Comparison of ENCODE assay signal across 8 cellular contexts in the genomic region with DNA sequence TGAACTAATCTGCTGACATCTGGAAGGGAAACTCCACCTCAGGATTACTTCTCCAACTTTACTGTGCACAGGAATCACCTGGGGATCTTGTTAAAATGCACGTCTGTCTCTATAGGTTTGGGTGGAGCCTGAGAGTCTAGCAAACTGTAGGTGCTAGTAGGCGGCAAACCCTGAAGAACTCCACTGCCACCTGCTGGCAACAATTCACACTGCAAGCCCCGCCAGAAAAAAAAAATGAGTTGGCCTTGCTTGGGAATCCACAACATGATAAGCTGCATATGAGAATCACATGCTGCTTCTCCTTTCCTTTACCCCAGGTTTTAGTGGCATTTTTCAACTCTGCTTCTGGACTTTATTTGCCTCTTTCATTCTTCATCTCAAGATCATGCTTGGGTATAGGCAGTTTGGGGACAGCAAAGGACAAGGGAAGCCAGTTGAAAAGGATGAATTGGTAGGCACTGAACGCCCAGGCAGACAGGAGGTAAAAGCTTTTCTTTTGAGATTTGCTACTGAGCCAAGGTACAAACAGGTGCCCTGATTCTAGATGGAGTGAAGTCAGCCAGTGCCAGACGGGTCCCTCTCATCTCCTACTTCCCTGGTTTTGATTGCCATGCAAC.
DNase-seq lines count a peak whose midpoint lies in the region; ATAC-seq and TF ChIP-seq lines count a peak whose summit lies in the region.

No MANE protein-coding gene starts in this region.

- peak; percentile 16 for DNase-seq in AG09309 (ENCODE audit: low read depth)
- DNase-seq in NCI-H774 (lab: John Stamatoyannopoulos, UW), result peak; percentile 23
- peak; percentile 75 for DNase-seq in activated CD8-positive, alpha-beta T cell treated with anti-CD3 and anti-CD28 coated beads for 36 hours
- DNase-seq in endothelial cell (ENCODE audit: low spot score), result peak; percentile 76
- peak; percentile 63 for DNase-seq in mucosa of gallbladder (ENCODE audit: low spot score)
- peak; percentile 71 to 89 for DNase-seq in stimulated activated effector memory CD8-positive, alpha-beta T cell treated with anti-CD3 and anti-CD28 coated beads, Interleukin-12 subunit alpha, Interleukin-12 subunit beta, amount 100 ng/mL, for 72 hours (ENCODE audit: low spot score in 2 of 2)

- ATAC-seq in GM18868 (IDR thresholded peaks at IDR 0.05; ENCODE audit: unreplicated experiment) (peak; percentile 71), HG03442 (IDR thresholded peaks at IDR 0.05; ENCODE audit: unreplicated experiment) (peak; percentile 61)
- ATAC-seq in activated CD8-positive, alpha-beta T cell treated with anti-CD3 and anti-CD28 coated beads for 36 hours, result peak; percentile 92
- peak; percentile 76 for ATAC-seq in stimulated activated effector memory CD8-positive, alpha-beta T cell treated with anti-CD3 and anti-CD28 coated beads, Interleukin-12 subunit alpha, Interleukin-12 subunit beta, amount 100 ng/mL, for 72 hours

- CTCF ChIA-PET in activated CD8-positive, alpha-beta T cell treated with anti-CD3 and anti-CD28 coated beads for 36 hours (lab: Charles Lee), result interaction anchor here (0.6 to 4.3 kb wide), 29 partner anchors 10 to 1676 kb away, joined by 3 to 49 read pairs (median 3); no protein-coding TSS in a partner anchor

- H3K36me3 Mint-ChIP-seq in activated CD8-positive, alpha-beta T cell treated with anti-CD3 and anti-CD28 coated beads for 36 hours (ENCODE audit: low read depth), result no peaks in the 10 kb centered on the region
- no peaks in the 10 kb centered on the region for H3K36me3 Mint-ChIP-seq in endothelial cell (ENCODE audit: low read depth, unreplicated experiment)
- H3K36me3 Mint-ChIP-seq in stimulated activated effector memory CD8-positive, alpha-beta T cell treated with anti-CD3 and anti-CD28 coated beads, Interleukin-12 subunit alpha, Interleukin-12 subunit beta, amount 100 ng/mL, for 72 hours, result no peaks in the 10 kb centered on the region

- intact Hi-C loops in activated CD8-positive, alpha-beta T cell treated with anti-CD3 and anti-CD28 coated beads for 36 hours (cut with micrococcal nuclease), result loop anchor here (10.0 kb wide), 1 partner anchor 430 kb away; a partner anchor contains a TSS

- H3K9me3 Mint-ChIP-seq in activated CD8-positive, alpha-beta T cell treated with anti-CD3 and anti-CD28 coated beads for 36 hours, result no peaks in the 10 kb centered on the region
- no peaks in the 10 kb centered on the region for H3K9me3 Mint-ChIP-seq in endothelial cell (ENCODE audit: unreplicated experiment)
- H3K9me3 Mint-ChIP-seq in stimulated activated effector memory CD8-positive, alpha-beta T cell treated with anti-CD3 and anti-CD28 coated beads, Interleukin-12 subunit alpha, Interleukin-12 subunit beta, amount 100 ng/mL, for 72 hours, result no peaks in the 10 kb centered on the region

- H3K27ac Mint-ChIP-seq in activated CD8-positive, alpha-beta T cell treated with anti-CD3 and anti-CD28 coated beads for 36 hours, result no peak overlapping the region
- H3K27ac Mint-ChIP-seq in endothelial cell (ENCODE audit: unreplicated experiment), result no peak overlapping the region
- H3K27ac Mint-ChIP-seq in stimulated activated effector memory CD8-positive, alpha-beta T cell treated with anti-CD3 and anti-CD28 coated beads, Interleukin-12 subunit alpha, Interleukin-12 subunit beta, amount 100 ng/mL, for 72 hours, result no peak overlapping the region

- no peaks in the 10 kb centered on the region for H3K4me1 Mint-ChIP-seq in activated CD8-positive, alpha-beta T cell treated with anti-CD3 and anti-CD28 coated beads for 36 hours (ENCODE audit: low read depth)
- H3K4me1 Mint-ChIP-seq in endothelial cell (ENCODE audit: unreplicated experiment), result peaks cover 31% of the 10 kb centered on the region
- H3K4me1 Mint-ChIP-seq in stimulated activated effector memory CD8-positive, alpha-beta T cell treated with anti-CD3 and anti-CD28 coated beads, Interleukin-12 subunit alpha, Interleukin-12 subunit beta, amount 100 ng/mL, for 72 hours, result no peaks in the 10 kb centered on the region

- H3K27me3 Mint-ChIP-seq in activated CD8-positive, alpha-beta T cell treated with anti-CD3 and anti-CD28 coated beads for 36 hours, result peaks cover 9% of the 10 kb centered on the region
- H3K27me3 Mint-ChIP-seq in endothelial cell (ENCODE audit: unreplicated experiment), result no peaks in the 10 kb centered on the region

- TF ChIP-seq CTCF in AG09309 (IDR thresholded peaks at IDR 0.05; ENCODE audit: control insufficient read depth, insufficient read depth, low read depth, low read length, missing control alignments) (peak; percentile 95), endothelial cell (IDR thresholded peaks at IDR 0.05; ENCODE audit: unreplicated experiment) (peak; percentile 98)
- TF ChIP-seq CTCF in activated CD8-positive, alpha-beta T cell treated with anti-CD3 and anti-CD28 coated beads for 36 hours (IDR thresholded peaks at IDR 0.05), result peak; percentile 92

- no peak overlapping the region for H3K4me3 Mint-ChIP-seq in activated CD8-positive, alpha-beta T cell treated with anti-CD3 and anti-CD28 coated beads for 36 hours
- H3K4me3 Mint-ChIP-seq in endothelial cell (ENCODE audit: unreplicated experiment), result no peak overlapping the region
- no peak overlapping the region for H3K4me3 Mint-ChIP-seq in stimulated activated effector memory CD8-positive, alpha-beta T cell treated with anti-CD3 and anti-CD28 coated beads, Interleukin-12 subunit alpha, Interleukin-12 subunit beta, amount 100 ng/mL, for 72 hours

- POLR2A ChIA-PET in activated CD8-positive, alpha-beta T cell treated with anti-CD3 and anti-CD28 coated beads for 36 hours (lab: Charles Lee), result interaction anchor here (0.6 kb wide), 1 partner anchor 1058 kb away, joined by 3 read pairs; no protein-coding TSS in a partner anchor

- no peak overlapping the region for H3K4me3 ChIP-seq in AG09309 (ENCODE audit: control insufficient read depth, low read depth, low read length)

Comparison
In these comparisons a context has a peak if more than half of its experiments do, and no peak if none do; other contexts are left out.
1. DNase-seq: peak in every context shown above with its lines; median percentile 80 in stimulated activated effector memory CD8-positive, alpha-beta T cell treated with anti-CD3 and anti-CD28 coated beads, Interleukin-12 subunit alpha, Interleukin-12 subunit beta, amount 100 ng/mL, for 72 hours; 76 in endothelial cell; 75 in activated CD8-positive, alpha-beta T cell treated with anti-CD3 and anti-CD28 coated beads for 36 hours; 63 in mucosa of gallbladder; 23 in NCI-H774; 16 in AG09309.